In the genomic region with DNA sequence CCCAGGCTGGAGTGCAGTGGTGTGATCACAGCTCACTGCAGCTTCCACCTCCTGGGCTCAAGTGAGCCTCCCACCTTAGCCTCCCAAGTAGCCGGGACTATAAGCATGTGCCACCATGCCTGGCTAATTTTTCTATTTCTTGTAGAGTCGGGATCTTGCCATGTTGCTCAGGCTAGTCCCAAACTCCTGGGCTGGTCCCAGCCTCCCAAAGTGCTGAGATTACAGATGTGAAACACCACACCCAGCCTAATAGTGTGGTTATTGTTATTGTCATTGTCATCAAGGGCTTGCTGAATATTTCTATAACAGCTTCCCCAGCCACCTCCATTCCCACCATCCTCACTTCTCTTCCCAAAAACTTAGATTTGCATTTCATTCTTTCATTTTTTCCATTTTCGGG, we compare ENCODE assay signal across 8 cellular contexts. TPM values are rescaled to one million over a fixed set of nuclear protein-coding genes. Genes with fewer than 3 reads are reported as not detected.
"Had no signal": no experiment of that assay in that cellular context is flagged by ENCODE, and none has a peak within 500 bp of the region (broad histone marks: within the 10 kb centered on the region; RNA-seq: fewer than 3 reads in every experiment).

No MANE protein-coding gene starts in this region.

- H3K27ac ChIP-seq: HL-60 had no signal

- H3K9me3 Mint-ChIP-seq: IgD-negative memory B cell had no signal

- H3K4me3 Mint-ChIP-seq: IgD-negative memory B cell had no signal

- H3K4me3 ChIP-seq: K562 had no signal

- H3K4me1 Mint-ChIP-seq: IgD-negative memory B cell had no signal

- H3K36me3 Mint-ChIP-seq: IgD-negative memory B cell had no signal

- H3K27ac Mint-ChIP-seq: IgD-negative memory B cell had no signal

- DNase-seq: IMR-90, KBM-7 had no signal

RNA-seq across cellular contexts. Expression of gene OR2Z1, which starts 2.8 kb away (rescaled TPM):
- total RNA-seq: HepG2, HT-29, HT1080, IMR-90, K562 had no signal

RNA-seq across cellular contexts. Expression of gene ACTL9, which starts 25.7 kb away (rescaled TPM):
- total RNA-seq: HepG2, HT-29, HT1080, IMR-90, K562 had no signal
